ENCODE assay signal across 21 cellular contexts in genomic region chr19:12629215-12629614, GRCh38.
"Had no signal": no experiment of that assay in that cellular context is flagged by ENCODE, and none has a peak within 500 bp of the region (broad histone marks: within the 10 kb centered on the region; RNA-seq: fewer than 3 reads in every experiment).

No MANE protein-coding gene starts in this region.

- H3K27me3 ChIP-seq: esophagus squamous epithelium, neural progenitor cell, suprapubic skin, transverse colon, uterus had no signal

- H3K4me3 ChIP-seq: esophagus squamous epithelium, neural progenitor cell, prostate gland, skin epidermis, suprapubic skin, transverse colon, uterus had no signal

- H3K4me2 ChIP-seq: neural progenitor cell had no signal

- DNase-seq: activated B cell treated with CpG ODN at 0.5 μM for 24 hours; activated CD4-positive, alpha-beta T cell treated with anti-CD3 and anti-CD28 coated beads for 4 hours; activated CD8-positive, alpha-beta T cell treated with anti-CD3 and anti-CD28 coated beads for 36 hours; activated effector memory CD4-positive, alpha-beta T cell treated with anti-CD3 and anti-CD28 coated beads, Interleukin-2, amount 50 U/mL, for 16 hours; activated T-cell treated with anti-CD3 and anti-CD28 coated beads, Interleukin-2, amount 50 U/mL, for 4 hours; effector CD8-positive, alpha-beta T cell; esophagus squamous epithelium; left ventricle myocardium superior; mesenchymal stem cell; naive thymus-derived CD4-positive, alpha-beta T cell; right cardiac atrium; stimulated activated naive CD8-positive, alpha-beta T cell treated with anti-CD3 and anti-CD28 coated beads, Interleukin-15, amount 100 ng/mL, for 72 hours; T-cell; transverse colon; uterus had no signal

- H3K4me3 Mint-ChIP-seq: activated B cell treated with CpG ODN at 0.5 μM for 24 hours; activated CD8-positive, alpha-beta T cell treated with anti-CD3 and anti-CD28 coated beads for 36 hours; activated naive CD4-positive, alpha-beta T cell treated with anti-CD3 and anti-CD28 coated beads, Interleukin-2, amount 50 U/mL, for 24 hours; activated T-cell treated with anti-CD3 and anti-CD28 coated beads, Interleukin-2, amount 50 U/mL, for 4 hours; dendritic cell treated with granulocyte-macrophage colony-stimulating factor and Interleukin-4, amounts not matched to agents 40 ng/mL and 50 ng/mL, for 4 days; naive thymus-derived CD4-positive, alpha-beta T cell; neural progenitor cell; stimulated activated naive CD8-positive, alpha-beta T cell treated with anti-CD3 and anti-CD28 coated beads, Interleukin-15, amount 100 ng/mL, for 72 hours; T-cell had no signal

- H3K27ac Mint-ChIP-seq: activated B cell treated with CpG ODN at 0.5 μM for 24 hours; activated CD8-positive, alpha-beta T cell treated with anti-CD3 and anti-CD28 coated beads for 36 hours; activated naive CD4-positive, alpha-beta T cell treated with anti-CD3 and anti-CD28 coated beads, Interleukin-2, amount 50 U/mL, for 24 hours; dendritic cell treated with granulocyte-macrophage colony-stimulating factor and Interleukin-4, amounts not matched to agents 40 ng/mL and 50 ng/mL, for 4 days; naive thymus-derived CD4-positive, alpha-beta T cell; neural progenitor cell; stimulated activated naive CD8-positive, alpha-beta T cell treated with anti-CD3 and anti-CD28 coated beads, Interleukin-15, amount 100 ng/mL, for 72 hours; T-cell had no signal

- H3K4me1 Mint-ChIP-seq: neural progenitor cell had no signal

- H3K36me3 ChIP-seq: uterus had no signal

- H3K27ac ChIP-seq: esophagus squamous epithelium, neural progenitor cell, prostate gland, skin epidermis, suprapubic skin, transverse colon, uterus had no signal

- ATAC-seq: activated CD8-positive, alpha-beta T cell treated with anti-CD3 and anti-CD28 coated beads for 36 hours; left ventricle myocardium superior; naive thymus-derived CD4-positive, alpha-beta T cell; right cardiac atrium; stimulated activated naive CD8-positive, alpha-beta T cell treated with anti-CD3 and anti-CD28 coated beads, Interleukin-15, amount 100 ng/mL, for 72 hours; T-cell had no signal

- H3K9me3 ChIP-seq: prostate gland had no signal

- H3K27me3 Mint-ChIP-seq: activated B cell treated with CpG ODN at 0.5 μM for 24 hours; activated CD8-positive, alpha-beta T cell treated with anti-CD3 and anti-CD28 coated beads for 36 hours; activated naive CD4-positive, alpha-beta T cell treated with anti-CD3 and anti-CD28 coated beads, Interleukin-2, amount 50 U/mL, for 24 hours; dendritic cell treated with granulocyte-macrophage colony-stimulating factor and Interleukin-4, amounts not matched to agents 40 ng/mL and 50 ng/mL, for 4 days; naive thymus-derived CD4-positive, alpha-beta T cell; stimulated activated naive CD8-positive, alpha-beta T cell treated with anti-CD3 and anti-CD28 coated beads, Interleukin-15, amount 100 ng/mL, for 72 hours; T-cell had no signal

- H3K9me3 Mint-ChIP-seq: activated naive CD4-positive, alpha-beta T cell treated with anti-CD3 and anti-CD28 coated beads, Interleukin-2, amount 50 U/mL, for 24 hours had no signal

- H3K4me1 ChIP-seq: esophagus squamous epithelium, neural progenitor cell, prostate gland, suprapubic skin, transverse colon, uterus had no signal

- H2AFZ ChIP-seq: neural progenitor cell had no signal
